ENCODE assay signal across 15 cellular contexts in the genomic region with DNA sequence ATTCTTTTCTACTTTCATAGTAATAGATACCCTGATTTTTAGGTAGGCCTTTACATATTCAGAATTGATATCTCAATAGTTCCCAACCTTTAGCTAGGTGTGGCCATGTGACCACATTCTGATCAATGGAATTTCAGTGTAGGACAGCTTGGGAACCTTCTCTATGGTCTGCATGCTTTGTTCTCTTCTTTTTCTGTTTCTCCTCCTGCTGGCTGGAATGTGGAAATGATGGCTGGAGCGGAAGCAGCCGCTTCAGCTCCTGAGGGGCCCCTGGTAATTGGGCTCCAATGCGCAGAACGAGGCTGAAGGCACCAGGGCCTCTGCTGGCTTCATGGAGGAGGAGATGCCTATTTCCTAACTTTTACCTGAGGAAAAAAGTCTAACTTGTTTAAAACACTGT.
A peak's percentile ranks its signal among the peaks of the same experiment; 100 is the strongest.
DNase-seq lines count a peak whose midpoint lies in the region; ATAC-seq, FAIRE-seq and TF ChIP-seq lines count a peak whose summit lies in the region.
"Had no signal": no experiment of that assay in that cellular context is flagged by ENCODE, and none has a peak within 500 bp of the region (broad histone marks: within the 10 kb centered on the region; RNA-seq: fewer than 3 reads in every experiment).

No MANE protein-coding gene starts in this region.

- no peaks in the 10 kb centered on the region for H3K27me3 ChIP-seq in HepG2 (ENCODE audit: control insufficient read depth in 1 of 2, insufficient read depth in 2 of 2, low read length in 2 of 2)
- H3K27me3 ChIP-seq in right lobe of liver = no peaks in the 10 kb centered on the region
- no peaks in the 10 kb centered on the region for H3K27me3 ChIP-seq in foreskin keratinocyte
- no peaks in the 10 kb centered on the region for H3K27me3 ChIP-seq in left lung
- H3K27me3 ChIP-seq: BE2C, transverse colon had no signal

- CTCF ChIA-PET in HepG2 (lab: Yijun Ruan, JAX; ENCODE audit: low intra/inter-chr PET ratio, low total read pairs) = no interaction called here

- ATAC-seq in HepG2 (peak; percentile 85), right lobe of liver (no peak), foreskin keratinocyte (no peak), left lung (no peak), GM21825 (IDR thresholded peaks at IDR 0.05; ENCODE audit: unreplicated experiment) (no peak)

- BruUV-seq in HepG2 (replicated peaks; lab: Mats Ljungman, UMichigan) = no TSS peak

- TF ChIP-seq POLR2A in HepG2 (IDR thresholded peaks at IDR 0.05; ENCODE audit: insufficient read depth in 1 of 2, low read depth in 2 of 2, low read length in 2 of 2) = no peak
- TF ChIP-seq POLR2A in right lobe of liver (IDR thresholded peaks at IDR 0.05) = no peak

- in situ Hi-C loops in HepG2 (cut with HindIII; ENCODE audit: extremely low pct_ligation_motif_present, low pct_unique_long_range_greater_than_20kb) (no loop called here), SK-MEL-5 (cut with HindIII; ENCODE audit: low pct_unique_long_range_greater_than_20kb, low sequenced_read_pairs) (no loop called here)

- no peaks in the 10 kb centered on the region for H4K20me1 ChIP-seq in HepG2 (ENCODE audit: insufficient read depth, low read length)

- H3K27ac ChIP-seq in HepG2 (ENCODE audit: extremely low read length, insufficient read depth, low read length) (no peak overlapping the region), right lobe of liver (no peak overlapping the region), foreskin keratinocyte (no peak overlapping the region), left lung (no peak overlapping the region)
- H3K27ac ChIP-seq: skin epidermis, transverse colon had no signal

- H3K9me3 ChIP-seq in HepG2 (ENCODE audit: low read length) (no peaks in the 10 kb centered on the region), right lobe of liver (no peaks in the 10 kb centered on the region), left lung (no peaks in the 10 kb centered on the region)
- H3K9me3 ChIP-seq: BE2C, transverse colon had no signal

- TF ChIP-seq RAD21 in HepG2 (CRISPR knock-in tag; IDR thresholded peaks at IDR 0.05) = no peak

- POLR2A ChIA-PET in HepG2 (lab: Yijun Ruan, JAX) = no interaction called here

- peak; percentile 56 for FAIRE-seq in HepG2 (lab: Jason Lieb, UNC)
- no peak for FAIRE-seq in urothelium cell line (lab: Jason Lieb, UNC)

- intact Hi-C loops in HepG2 (cut with micrococcal nuclease; ENCODE audit: unreplicated experiment) = no loop called here
- intact Hi-C loops in right lobe of liver (cut with DNase I) = no loop called here
- intact Hi-C loops in left lung (cut with DNase I) = no loop called here

- H3K36me3 ChIP-seq in HepG2 (replicated peaks in 1 of 2; ENCODE audit: control insufficient read depth in 1 of 2, insufficient read depth in 2 of 2, low read length in 2 of 2) = 0 out of 5 replicates have a peak, but pooled peaks cover 0 to 12% of the 10 kb centered on the region in 2 experiments
- H3K36me3 ChIP-seq in right lobe of liver = peaks cover 0 to 15% (median 2%) of the 10 kb centered on the region in 4 donors
- H3K36me3 ChIP-seq in left lung = peaks cover 0 to 7% of the 10 kb centered on the region in 2 donors
- H3K36me3 ChIP-seq: BE2C had no signal

- H2AFZ ChIP-seq in HepG2 (ENCODE audit: low read length) = no peak overlapping the region

- TF ChIP-seq EP300 in HepG2 (IDR thresholded peaks at IDR 0.05; ENCODE audit: low read depth in 2 of 2, low read length in 2 of 2) (no peak), HepG2 (CRISPR knock-in tag; IDR thresholded peaks at IDR 0.05; ENCODE audit: borderline replicate concordance) (no peak)

- H3K4me1 ChIP-seq in HepG2 (ENCODE audit: insufficient read depth, low read length) (no peaks in the 10 kb centered on the region), right lobe of liver (no peaks in the 10 kb centered on the region), foreskin keratinocyte (no peaks in the 10 kb centered on the region), left lung (no peaks in the 10 kb centered on the region)
- H3K4me1 ChIP-seq: BE2C, transverse colon had no signal

- no peak overlapping the region for H3K4me2 ChIP-seq in HepG2 (ENCODE audit: low read depth, low read length)

- H3K79me2 ChIP-seq in HepG2 (ENCODE audit: insufficient read depth, low read length) = no peaks in the 10 kb centered on the region

- no peak overlapping the region for H3K9ac ChIP-seq in HepG2 (ENCODE audit: insufficient read depth, low read depth, low read length)

- DNase-seq in HepG2 (ENCODE audit: low spot score) (peak; percentile 53), right lobe of liver (no peak), SK-MEL-5 (ENCODE audit: low read depth, low spot score) (peak; percentile 28), foreskin keratinocyte (no peak), urothelium cell line (ENCODE audit: low spot score) (peak; percentile 7), left lung (no peak), NK-92 (lab: John Stamatoyannopoulos, UW; ENCODE audit: unreplicated experiment) (no peak)
- DNase-seq: BE2C; effector CD4-positive, alpha-beta T cell; hypothalamus; KBM-7; NCI-H2029; transverse colon had no signal

- peak; percentile 60 for TF ChIP-seq CTCF in HepG2 (CRISPR knock-in tag; IDR thresholded peaks at IDR 0.05)
- no peak for TF ChIP-seq CTCF in right lobe of liver (IDR thresholded peaks at IDR 0.05)
- TF ChIP-seq CTCF in foreskin keratinocyte (conservative IDR thresholded peaks at IDR 0.05) = peak; percentile 50
- TF ChIP-seq CTCF in left lung (IDR thresholded peaks at IDR 0.05) = no peak

- H3K4me3 ChIP-seq in HepG2 (replicated peaks in 1 of 3; ENCODE audit: insufficient read depth in 1 of 3, low read depth in 2 of 3, low read length in 3 of 3) (no peak overlapping the region), right lobe of liver (no peak overlapping the region), left lung (no peak overlapping the region)
- H3K4me3 ChIP-seq: skin epidermis, transverse colon had no signal

- WGBS in HepG2 (ENCODE audit: low lambda C conversion rate) = 75% methylated on average over 4 of the region's 4 CpGs
- WGBS in right lobe of liver (ENCODE audit: insufficient coverage, low coverage, low lambda C conversion rate, missing lambda C conversion rate) = 80% methylated on average over 1 of the region's 4 CpGs

TF ChIP-seq in HepG2, 621 proteins besides CTCF, POLR2A, EP300 and RAD21 (continues in another document):
- TF ChIP-seq CSRNP1 (CRISPR knock-in tag; IDR thresholded peaks at IDR 0.05) = no peak
- peak; percentile 99 for TF ChIP-seq TEAD3 (CRISPR knock-in tag; optimal IDR thresholded peaks at IDR 0.05; ENCODE audit: borderline replicate concordance)
- peak; percentile 19; the same call in 1 of the 2 replicates for TF ChIP-seq ETV5 (CRISPR knock-in tag; IDR thresholded peaks at IDR 0.05; ENCODE audit: borderline replicate concordance)
- TF ChIP-seq ZNF574 (CRISPR knock-in tag; IDR thresholded peaks at IDR 0.05) = peak; percentile 91
- TF ChIP-seq HNF4A (CRISPR knock-in tag; IDR thresholded peaks at IDR 0.05) = no peak
- peak; percentile 29 for TF ChIP-seq XRCC5 (optimal IDR thresholded peaks at IDR 0.05; ENCODE audit: low read length)
- TF ChIP-seq, protein P1, sequence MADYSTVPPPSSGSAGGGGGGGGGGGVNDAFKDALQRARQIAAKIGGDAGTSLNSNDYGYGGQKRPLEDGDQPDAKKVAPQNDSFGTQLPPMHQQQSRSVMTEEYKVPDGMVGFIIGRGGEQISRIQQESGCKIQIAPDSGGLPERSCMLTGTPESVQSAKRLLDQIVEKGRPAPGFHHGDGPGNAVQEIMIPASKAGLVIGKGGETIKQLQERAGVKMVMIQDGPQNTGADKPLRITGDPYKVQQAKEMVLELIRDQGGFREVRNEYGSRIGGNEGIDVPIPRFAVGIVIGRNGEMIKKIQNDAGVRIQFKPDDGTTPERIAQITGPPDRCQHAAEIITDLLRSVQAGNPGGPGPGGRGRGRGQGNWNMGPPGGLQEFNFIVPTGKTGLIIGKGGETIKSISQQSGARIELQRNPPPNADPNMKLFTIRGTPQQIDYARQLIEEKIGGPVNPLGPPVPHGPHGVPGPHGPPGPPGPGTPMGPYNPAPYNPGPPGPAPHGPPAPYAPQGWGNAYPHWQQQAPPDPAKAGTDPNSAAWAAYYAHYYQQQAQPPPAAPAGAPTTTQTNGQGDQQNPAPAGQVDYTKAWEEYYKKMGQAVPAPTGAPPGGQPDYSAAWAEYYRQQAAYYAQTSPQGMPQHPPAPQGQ (CRISPR knock-in tag; IDR thresholded peaks at IDR 0.05; ENCODE audit: borderline replicate concordance) = no peak

Comparison
In these comparisons a context has a peak if more than half of its experiments do, and no peak if none do; other contexts are left out.
1. DNase-seq: peak in HepG2 (single experiment), SK-MEL-5 (single experiment) and urothelium cell line (single experiment); none in right lobe of liver (0 of 3), foreskin keratinocyte (0 of 2), left lung (0 of 2) and NK-92 (single experiment).
2. CTCF ChIP-seq: peak in HepG2 (single experiment) and foreskin keratinocyte (single experiment); none in right lobe of liver (0 of 4) and left lung (0 of 2).